In the genomic region with DNA sequence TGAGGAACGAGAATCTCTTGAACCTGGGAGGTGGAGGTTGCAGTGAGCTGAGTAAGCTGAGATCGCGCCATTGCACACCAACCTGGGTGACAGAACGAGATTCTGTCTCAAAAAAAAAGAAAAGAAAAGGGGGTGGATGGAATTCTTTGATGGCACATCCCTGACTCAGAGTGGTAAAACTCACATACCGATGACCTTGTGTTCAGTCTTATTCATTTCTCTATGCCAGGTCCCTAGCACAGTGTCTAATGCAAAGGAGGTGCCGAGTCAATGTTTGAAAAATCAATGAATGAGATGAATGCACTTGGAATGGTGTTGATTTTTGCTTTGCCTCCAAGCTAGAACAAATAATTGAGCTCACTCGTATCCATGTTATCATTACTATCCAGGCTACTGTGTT, we compare ENCODE assay signal across 17 cellular contexts.
"Had no signal": no experiment of that assay in that cellular context is flagged by ENCODE, and none has a peak within 500 bp of the region (broad histone marks: within the 10 kb centered on the region; RNA-seq: fewer than 3 reads in every experiment).

No MANE protein-coding gene starts in this region.

- H3K27ac ChIP-seq: colonic mucosa, heart left ventricle, psoas muscle, sigmoid colon, skin epidermis, stomach, thoracic aorta had no signal

- ATAC-seq: heart left ventricle; naive thymus-derived CD4-positive, alpha-beta T cell; psoas muscle had no signal

- H3K27ac Mint-ChIP-seq: nephron progenitor cell had no signal

- H3K36me3 Mint-ChIP-seq: naive thymus-derived CD4-positive, alpha-beta T cell had no signal

- DNase-seq: colonic mucosa; dermis blood vessel endothelial cell; foreskin melanocyte; heart left ventricle; hippocampal formation; naive thymus-derived CD4-positive, alpha-beta T cell; nephron progenitor cell; psoas muscle; sigmoid colon; stimulated activated CD4-positive, alpha-beta T cell treated with anti-CD3 and anti-CD28 coated beads, Interleukin-2, amount 100 ng/mL, for 24 hours; stimulated activated CD4-positive, alpha-beta T cell treated with anti-CD3 and anti-CD28 coated beads, Interleukin-4, amount 100 ng/mL, for 4 hours; stimulated activated naive CD4-positive, alpha-beta T cell; stomach; substantia nigra; trophoblast cell had no signal

- H3K9me3 Mint-ChIP-seq: naive thymus-derived CD4-positive, alpha-beta T cell; nephron progenitor cell had no signal

- H3K27me3 ChIP-seq: colonic mucosa, heart left ventricle, sigmoid colon, stomach had no signal

- H3K9me3 ChIP-seq: colonic mucosa, heart left ventricle, psoas muscle, sigmoid colon, stomach, thoracic aorta had no signal

- H3K4me3 Mint-ChIP-seq: naive thymus-derived CD4-positive, alpha-beta T cell; nephron progenitor cell had no signal
